ENCODE assay signal across 22 cellular contexts in the genomic region with DNA sequence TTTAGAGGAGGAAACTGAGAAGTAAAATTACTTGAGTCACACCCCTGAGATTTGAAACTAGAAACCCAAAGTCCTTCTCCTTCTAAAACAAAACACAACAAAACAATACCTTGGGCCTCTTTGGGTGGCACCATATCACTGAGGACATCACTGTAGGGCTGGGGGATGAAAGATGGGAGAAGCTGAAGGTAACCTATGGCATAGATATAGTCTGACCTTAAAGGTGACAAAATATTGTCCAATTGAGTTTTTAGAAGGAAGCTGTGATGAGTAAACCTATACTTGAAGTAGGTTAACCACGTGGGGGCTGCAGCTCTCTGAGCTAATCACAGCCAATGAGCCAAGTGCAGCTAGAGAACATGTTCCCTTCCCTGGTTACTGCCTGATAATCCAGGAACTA.
"Had no signal": no experiment of that assay in that cellular context is flagged by ENCODE, and none has a peak within 500 bp of the region (broad histone marks: within the 10 kb centered on the region; RNA-seq: fewer than 3 reads in every experiment).

No MANE protein-coding gene starts in this region.

- DNase-seq: activated B cell treated with CpG ODN at 0.5 μM for 24 hours; activated CD4-positive, alpha-beta T cell treated with anti-CD3 and anti-CD28 coated beads for 1 hour; activated gamma-delta T cell; activated naive CD4-positive, alpha-beta T cell treated with anti-CD3 and anti-CD28 coated beads for 36 hours; amniotic stem cell; body of pancreas; IMR-90; Kasumi-1; KBM-7; NCI-H1105 treated with DMSO at 0.1 percent for 48 hours; NCI-H146; NCI-H1930; NCI-H2171; NCI-H2227 treated with DMSO at 0.1 percent for 48 hours; NCI-H446 treated with DMSO at 0.1 percent for 48 hours; NCI-H524 treated with DMSO at 0.1 percent for 48 hours; NCI-H774; SIG-M5; T-helper 17 cell; T-helper 9 cell had no signal

- H3K9me3 Mint-ChIP-seq: activated B cell treated with CpG ODN at 0.5 μM for 24 hours; activated naive CD4-positive, alpha-beta T cell treated with anti-CD3 and anti-CD28 coated beads for 36 hours; central memory CD8-positive, alpha-beta T cell had no signal

- H3K27me3 ChIP-seq: ascending aorta, body of pancreas had no signal

- H3K36me3 ChIP-seq: ascending aorta had no signal

- H3K4me3 Mint-ChIP-seq: activated B cell treated with CpG ODN at 0.5 μM for 24 hours; activated naive CD4-positive, alpha-beta T cell treated with anti-CD3 and anti-CD28 coated beads for 36 hours; central memory CD8-positive, alpha-beta T cell; T-helper 17 cell had no signal

- ATAC-seq: body of pancreas, T-helper 17 cell had no signal

- H3K4me1 ChIP-seq: ascending aorta, body of pancreas had no signal

- H3K4me3 ChIP-seq: ascending aorta, body of pancreas had no signal

- H3K27ac ChIP-seq: ascending aorta, body of pancreas had no signal

- H3K27ac Mint-ChIP-seq: activated B cell treated with CpG ODN at 0.5 μM for 24 hours; activated naive CD4-positive, alpha-beta T cell treated with anti-CD3 and anti-CD28 coated beads for 36 hours; T-helper 17 cell had no signal

- H3K9me3 ChIP-seq: ascending aorta, body of pancreas had no signal

- H3K27me3 Mint-ChIP-seq: central memory CD8-positive, alpha-beta T cell had no signal
